ENCODE assay signal across 28 cellular contexts in genomic region chr9:136199391-136200288, GRCh38. TPM values are rescaled to one million over a fixed set of nuclear protein-coding genes. Genes with fewer than 3 reads are reported as not detected.
"Had no signal": no experiment of that assay in that cellular context is flagged by ENCODE, and none has a peak within 500 bp of the region (broad histone marks: within the 10 kb centered on the region; RNA-seq: fewer than 3 reads in every experiment).

No MANE protein-coding gene starts in this region.

- H3K36me3 ChIP-seq: breast epithelium, lower lobe of right lung, ovary, right lobe of liver, transverse colon had no signal

- H3K9me3 Mint-ChIP-seq: activated CD4-positive, alpha-beta memory T cell treated with anti-CD3 and anti-CD28 coated beads for 36 hours; activated naive CD4-positive, alpha-beta T cell treated with anti-CD3 and anti-CD28 coated beads, Interleukin-2, amount 50 U/mL, for 24 hours; activated naive CD8-positive, alpha-beta T cell treated with anti-CD3 and anti-CD28 coated beads, Interleukin-2, amount 50 U/mL, for 24 hours; activated T-cell treated with anti-CD3 and anti-CD28 coated beads, Interleukin-2, amount 50 U/mL, for 24 hours; activated T-helper 17 cell treated with anti-CD3 and anti-CD28 coated beads, Interleukin-2, amount 50 U/mL, for 72 hours; natural killer cell had no signal

- H3K27ac ChIP-seq: breast epithelium, lower lobe of right lung, ovary, right lobe of liver, testis, transverse colon had no signal

- H3K4me1 Mint-ChIP-seq: activated T-helper 17 cell treated with anti-CD3 and anti-CD28 coated beads, Interleukin-2, amount 50 U/mL, for 72 hours; natural killer cell had no signal

- H3K4me3 ChIP-seq: lower lobe of right lung, ovary, right lobe of liver, transverse colon had no signal

- DNase-seq: activated CD4-positive, alpha-beta memory T cell treated with anti-CD3 and anti-CD28 coated beads for 36 hours; activated CD4-positive, alpha-beta T cell treated with anti-CD3 and anti-CD28 coated beads for 48 hours; activated CD8-positive, alpha-beta memory T cell treated with anti-CD3 and anti-CD28 coated beads, Interleukin-2, amount 50 U/mL, for 4 hours; activated naive CD8-positive, alpha-beta T cell treated with anti-CD3 and anti-CD28 coated beads, Interleukin-2, amount 50 U/mL, for 24 hours; activated T-cell treated with anti-CD3 and anti-CD28 coated beads, Interleukin-2, amount 50 U/mL, for 24 hours; amygdala; central memory CD4-positive, alpha-beta T cell; head of caudate nucleus; hippocampal formation; kidney glomerular epithelial cell; lower lobe of right lung; mesenchymal stem cell; natural killer cell; ovary; right lobe of liver; stimulated activated CD4-positive, alpha-beta T cell treated with anti-CD3 and anti-CD28 coated beads, Interleukin-4, amount 100 ng/mL, for 1 hour; stimulated activated naive CD8-positive, alpha-beta T cell treated with anti-CD3 and anti-CD28 coated beads, Interleukin-15, Interleukin-2, amounts not matched to agents 100 U/mL and 50 U/mL, for 24 hours; testis; transverse colon had no signal

- H3K27me3 ChIP-seq: testis had no signal

- H3K9me3 ChIP-seq: breast epithelium, lower lobe of right lung, ovary, right lobe of liver, testis, transverse colon had no signal

- H3K4me3 Mint-ChIP-seq: activated CD4-positive, alpha-beta memory T cell treated with anti-CD3 and anti-CD28 coated beads for 36 hours; activated naive CD4-positive, alpha-beta T cell treated with anti-CD3 and anti-CD28 coated beads, Interleukin-2, amount 50 U/mL, for 24 hours; activated naive CD8-positive, alpha-beta T cell treated with anti-CD3 and anti-CD28 coated beads, Interleukin-2, amount 50 U/mL, for 24 hours; activated T-cell treated with anti-CD3 and anti-CD28 coated beads, Interleukin-2, amount 50 U/mL, for 24 hours; activated T-helper 17 cell treated with anti-CD3 and anti-CD28 coated beads, Interleukin-2, amount 50 U/mL, for 72 hours; natural killer cell had no signal

- H3K4me1 ChIP-seq: lower lobe of right lung, transverse colon had no signal

- H3K27ac Mint-ChIP-seq: activated CD4-positive, alpha-beta memory T cell treated with anti-CD3 and anti-CD28 coated beads for 36 hours; activated naive CD4-positive, alpha-beta T cell treated with anti-CD3 and anti-CD28 coated beads, Interleukin-2, amount 50 U/mL, for 24 hours; activated naive CD8-positive, alpha-beta T cell treated with anti-CD3 and anti-CD28 coated beads, Interleukin-2, amount 50 U/mL, for 24 hours; activated T-cell treated with anti-CD3 and anti-CD28 coated beads, Interleukin-2, amount 50 U/mL, for 24 hours; activated T-helper 17 cell treated with anti-CD3 and anti-CD28 coated beads, Interleukin-2, amount 50 U/mL, for 72 hours; natural killer cell; progenitor cell of endocrine pancreas had no signal

- H3K36me3 Mint-ChIP-seq: activated CD4-positive, alpha-beta memory T cell treated with anti-CD3 and anti-CD28 coated beads for 36 hours; activated naive CD4-positive, alpha-beta T cell treated with anti-CD3 and anti-CD28 coated beads, Interleukin-2, amount 50 U/mL, for 24 hours; natural killer cell had no signal

RNA-seq across cellular contexts. Expression of gene LHX3, which starts 5.3 kb away (rescaled TPM):
- total RNA-seq: activated CD4-positive, alpha-beta memory T cell treated with anti-CD3 and anti-CD28 coated beads for 36 hours; activated CD8-positive, alpha-beta memory T cell treated with anti-CD3 and anti-CD28 coated beads for 36 hours; breast epithelium; left lobe of liver; lower lobe of right lung; ovary; progenitor cell of endocrine pancreas; renal cortical epithelial cell; right lobe of liver; skeletal muscle tissue; transverse colon; urinary bladder had no signal
